Comparison of ENCODE assay signal across 10 cellular contexts in the genomic region with DNA sequence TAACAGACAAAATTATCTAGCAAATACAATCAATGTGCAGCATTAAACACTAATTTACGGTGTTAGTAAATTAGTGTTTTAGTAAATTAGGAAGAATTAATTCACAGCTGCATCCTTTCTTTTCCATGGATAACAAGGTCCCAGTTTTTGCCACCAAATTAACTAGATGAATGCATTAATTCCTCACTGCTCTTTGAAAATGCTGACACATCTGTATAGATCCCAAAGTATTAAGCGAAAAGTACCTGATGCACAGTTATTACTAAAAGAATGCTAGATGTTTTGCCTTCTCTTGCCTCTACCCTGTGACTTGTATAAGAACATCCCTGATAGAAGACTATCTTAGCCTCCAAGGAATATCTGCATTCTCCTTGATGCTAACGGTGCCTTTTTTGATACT.
"Had no signal": no experiment of that assay in that cellular context is flagged by ENCODE, and none has a peak within 500 bp of the region (broad histone marks: within the 10 kb centered on the region; RNA-seq: fewer than 3 reads in every experiment).

No MANE protein-coding gene starts in this region.

- H3K4me3 ChIP-seq: GM23248, GM23338, HAP-1 had no signal

- H3K4me3 Mint-ChIP-seq: GM23338, HFFc6 had no signal

- H3K4me2 ChIP-seq: GM23338 had no signal

- H3K36me3 ChIP-seq: HAP-1 had no signal

- H3K9me3 Mint-ChIP-seq: GM23338 had no signal

- H3K9me3 ChIP-seq: HAP-1 had no signal

- DNase-seq: GM23248, GOT3, H7, HCEC 1CT, HFFc6 had no signal

- H3K27ac ChIP-seq: GM23248 had no signal

- H3K27ac Mint-ChIP-seq: GM23338, HFFc6 had no signal

- ATAC-seq: GM23338, HCT116 had no signal

- FAIRE-seq: H1, H54 had no signal

- H3K9ac ChIP-seq: GM23248 had no signal

- H2AFZ ChIP-seq: GM23248, GM23338 had no signal
